Comparison of ENCODE assay signal across 12 cellular contexts in genomic region chr18:44909191-44909719, GRCh38.
A peak's percentile ranks its signal among the peaks of the same experiment; 100 is the strongest.
DNase-seq lines count a peak whose midpoint lies in the region; ATAC-seq and TF ChIP-seq lines count a peak whose summit lies in the region.
"Had no signal": no experiment of that assay in that cellular context is flagged by ENCODE, and none has a peak within 500 bp of the region (broad histone marks: within the 10 kb centered on the region; RNA-seq: fewer than 3 reads in every experiment).

No MANE protein-coding gene starts in this region.

- no peak for TF ChIP-seq CTCF in GM12865 (IDR thresholded peaks at IDR 0.05; ENCODE audit: insufficient read depth, low read depth, low read length, missing control alignments)
- no peak for TF ChIP-seq CTCF in PC-3 (conservative IDR thresholded peaks at IDR 0.05; ENCODE audit: low read depth, low read length)

- no peaks in the 10 kb centered on the region for H3K9me3 Mint-ChIP-seq in activated T-helper 17 cell treated with anti-CD3 and anti-CD28 coated beads, Interleukin-2, amount 50 U/mL, for 72 hours

- no peaks in the 10 kb centered on the region for H3K4me1 ChIP-seq in PC-3 (ENCODE audit: insufficient read depth, low read length)

- no peaks in the 10 kb centered on the region for H4K20me1 ChIP-seq in PC-3 (ENCODE audit: low read length)

- H3K79me2 ChIP-seq in PC-3 (ENCODE audit: low read length) = no peaks in the 10 kb centered on the region

- DNase-seq in GM12865 (ENCODE audit: low read depth) (peak; percentile 76), glomerular visceral epithelial cell (ENCODE audit: extremely low spot score) (no peak), cerebellar nuclear complex (lab: John Stamatoyannopoulos, UW) (no peak), ecto neural progenitor cell (ENCODE audit: low spot score) (no peak), PC-3 (no peak)
- DNase-seq: erythroblast; GF-D8; NCI-H226; stimulated activated naive CD4-positive, alpha-beta T cell treated with Interleukin-2 at 50 U/mL for 16 hours had no signal

- H3K4me2 ChIP-seq in PC-3 (ENCODE audit: low read length) = no peak overlapping the region

- H3K27ac ChIP-seq in PC-3 (ENCODE audit: low read length) = no peak overlapping the region

- peak; percentile 79 for ATAC-seq in GM19397 (IDR thresholded peaks at IDR 0.05; ENCODE audit: unreplicated experiment)
- peak; percentile 86 for ATAC-seq in HG03095 (IDR thresholded peaks at IDR 0.05; ENCODE audit: unreplicated experiment)
- peak; percentile 28 for ATAC-seq in activated T-helper 17 cell treated with anti-CD3 and anti-CD28 coated beads, Interleukin-2, amount 50 U/mL, for 72 hours (replicated peaks)
- ATAC-seq in PC-3 = no peak

- peaks cover 5% of the 10 kb centered on the region for H3K4me1 Mint-ChIP-seq in activated T-helper 17 cell treated with anti-CD3 and anti-CD28 coated beads, Interleukin-2, amount 50 U/mL, for 72 hours

- no peak overlapping the region for H2AFZ ChIP-seq in PC-3 (ENCODE audit: low read length)

- no TSS peak for BruUV-seq in PC-3 (replicated peaks; lab: Mats Ljungman, UMichigan)

- no peak overlapping the region for H3K4me3 Mint-ChIP-seq in activated T-helper 17 cell treated with anti-CD3 and anti-CD28 coated beads, Interleukin-2, amount 50 U/mL, for 72 hours

- no peak overlapping the region for H3K4me3 ChIP-seq in GM12865 (ENCODE audit: low read depth, low read length)
- no peak overlapping the region for H3K4me3 ChIP-seq in PC-3 (ENCODE audit: low read length)

- no peak overlapping the region for H3K27ac Mint-ChIP-seq in activated T-helper 17 cell treated with anti-CD3 and anti-CD28 coated beads, Interleukin-2, amount 50 U/mL, for 72 hours

- no peaks in the 10 kb centered on the region for H3K36me3 Mint-ChIP-seq in activated T-helper 17 cell treated with anti-CD3 and anti-CD28 coated beads, Interleukin-2, amount 50 U/mL, for 72 hours (ENCODE audit: low read depth)

- POLR2A ChIA-PET in PC-3 (lab: Charles Lee; ENCODE audit: unreplicated experiment) = no interaction called here

- H3K9me2 ChIP-seq in PC-3 (replicated peaks; ENCODE audit: low read length) = no peaks in the 10 kb centered on the region

- intact Hi-C loops in PC-3 (cut with micrococcal nuclease) = no loop called here

- CTCF ChIA-PET in PC-3 (lab: Charles Lee) = no interaction called here

- H3K9ac ChIP-seq in PC-3 (ENCODE audit: low read length) = no peak overlapping the region

- H3K27me3 Mint-ChIP-seq in activated T-helper 17 cell treated with anti-CD3 and anti-CD28 coated beads, Interleukin-2, amount 50 U/mL, for 72 hours = peaks cover 24% of the 10 kb centered on the region

- H3K36me3 ChIP-seq in PC-3 (ENCODE audit: low read depth, low read length) = no peaks in the 10 kb centered on the region

- no peaks in the 10 kb centered on the region for H3F3A ChIP-seq in PC-3 (ENCODE audit: low read length, unreplicated experiment)

- H3K9me3 ChIP-seq in PC-3 (ENCODE audit: low read length) = no peaks in the 10 kb centered on the region

- H3K27me3 ChIP-seq in PC-3 (ENCODE audit: low read length) = no peaks in the 10 kb centered on the region
